Comparison of ENCODE assay signal across 17 cellular contexts in genomic region chr9:72539824-72540347, GRCh38. TPM values are rescaled to one million over a fixed set of nuclear protein-coding genes. Genes with fewer than 3 reads are reported as not detected.
DNase-seq lines count a peak whose midpoint lies in the region; FAIRE-seq and TF ChIP-seq lines count a peak whose summit lies in the region.
"Had no signal": no experiment of that assay in that cellular context is flagged by ENCODE, and none has a peak within 500 bp of the region (broad histone marks: within the 10 kb centered on the region; RNA-seq: fewer than 3 reads in every experiment).

No MANE protein-coding gene starts in this region.

- TF ChIP-seq POLR2A in H1 (IDR thresholded peaks at IDR 0.05; ENCODE audit: control extremely low read depth in 1 of 2, low read depth in 2 of 2, low read length in 2 of 2) = no peak

- no peaks in the 10 kb centered on the region for H3K36me3 ChIP-seq in GM23248 (ENCODE audit: low read depth)
- no peaks in the 10 kb centered on the region for H3K36me3 ChIP-seq in H1 (ENCODE audit: control insufficient read depth in 2 of 4, insufficient read depth in 4 of 4, low read length in 3 of 4)
- H3K36me3 ChIP-seq: heart left ventricle had no signal

- H3K9ac ChIP-seq in GM23248 = peak overlapping the region; percentile 62
- H3K9ac ChIP-seq in H1 (replicated peaks in 1 of 4; ENCODE audit: extremely low read depth in 1 of 4, low read depth in 3 of 4, low read length in 3 of 4) = no peak overlapping the region

- H3K23me2 ChIP-seq in H1 (ENCODE audit: low read depth, low read length) = no peaks in the 10 kb centered on the region

- H3K4me1 ChIP-seq in GM23248 (ENCODE audit: insufficient read depth) (peaks cover 29% of the 10 kb centered on the region), H1 (replicated peaks in 1 of 4; ENCODE audit: control insufficient read depth in 3 of 4, insufficient read depth in 4 of 4, low read length in 3 of 4) (peaks cover 0 to 4% (median 0%) of the 10 kb centered on the region in 4 experiments; a peak in 1 of 7 replicates)
- H3K4me1 ChIP-seq: heart left ventricle had no signal

- peaks cover 4% of the 10 kb centered on the region for H3K36me3 Mint-ChIP-seq in nephron progenitor cell (ENCODE audit: low read depth)
- H3K36me3 Mint-ChIP-seq: CD14-positive monocyte had no signal

- no peak overlapping the region for H2BK20ac ChIP-seq in H1 (ENCODE audit: low read length)

- H4K20me1 ChIP-seq in GM23248 (ENCODE audit: insufficient read depth) (no peaks in the 10 kb centered on the region), H1 (replicated peaks in 1 of 2; ENCODE audit: control insufficient read depth in 1 of 2, insufficient read depth in 2 of 2, low read length in 2 of 2) (no peaks in the 10 kb centered on the region)

- H2BK12ac ChIP-seq in H1 (ENCODE audit: low read depth, low read length) = no peak overlapping the region

- H3K9me3 Mint-ChIP-seq in nephron progenitor cell = peaks cover 19% of the 10 kb centered on the region

- H3K9me2 ChIP-seq in GM23248 (ENCODE audit: insufficient read depth) = no peaks in the 10 kb centered on the region

- H2BK5ac ChIP-seq in H1 (ENCODE audit: low read depth, low read length) = no peak overlapping the region

- WGBS in GM23248 (ENCODE audit: low coverage in 1 of 2, low lambda C conversion rate in 2 of 2, missing lambda C conversion rate in 2 of 2), 2 experiments = 95 to 98% methylated on average over 6 of the region's 6 CpGs
- WGBS in H1 (ENCODE audit: extremely low coverage in 1 of 2, insufficient coverage in 1 of 2, insufficient read length in 1 of 2, insufficient replicate concordance in 2 of 2, low coverage in 1 of 2, low lambda C conversion rate in 2 of 2, missing lambda C conversion rate in 1 of 2), 2 experiments = 90% methylated on average over 6 of the region's 6 CpGs; no CpG with 5 or more reads in 1 of the 2 experiments

- H3F3A ChIP-seq in GM23248 (ENCODE audit: insufficient read depth) = peaks cover 28% of the 10 kb centered on the region

- TF ChIP-seq EP300 in H1 (IDR thresholded peaks at IDR 0.05; ENCODE audit: borderline replicate concordance in 1 of 2, low read depth in 2 of 2, low read length in 2 of 2) = no peak

- no peak overlapping the region for H3K23ac ChIP-seq in H1 (ENCODE audit: insufficient read length)

- H3K56ac ChIP-seq in H1 (replicated peaks; ENCODE audit: insufficient read length, low read depth, low read length) = no peak overlapping the region

- H3K27ac ChIP-seq in GM23248 (peak overlapping the region; percentile 83), H1 (ENCODE audit: low read depth, low read length) (no peak overlapping the region)
- H3K27ac ChIP-seq: heart left ventricle had no signal

- TF ChIP-seq RAD21 in H1 (IDR thresholded peaks at IDR 0.05 in 1 of 2, conservative IDR thresholded peaks at IDR 0.05 in 1 of 2; ENCODE audit: low read depth in 2 of 2, low read length in 2 of 2) = no peak

- DNase-seq in GM23248 (peak; percentile 18), NCI-H226 (peak; percentile 14), H1 (ENCODE audit: low read depth in 1 of 2, low spot score in 2 of 2) (no peak), nephron progenitor cell (peak; percentile 17), pons (ENCODE audit: low spot score) (no peak), cardiac septum (ENCODE audit: low spot score) (no peak), amniotic stem cell (lab: John Stamatoyannopoulos, UW) (no peak)
- no peak for DNase-seq in activated naive CD4-positive, alpha-beta T cell treated with Interleukin-2 at 50 U/mL for 16 hours
- DNase-seq: central memory CD4-positive, alpha-beta T cell; heart left ventricle; NCI-H1436; NCI-H526 treated with DMSO at 0.1 percent for 48 hours; SHP77 treated with DMSO at 0.1 percent for 48 hours; stimulated activated naive CD4-positive, alpha-beta T cell treated with Interleukin-2 at 50 U/mL for 16 hours had no signal

- H4K5ac ChIP-seq in H1 (ENCODE audit: insufficient read length, low read depth, low read length) = peak overlapping the region; percentile 3

- H2AFZ ChIP-seq in GM23248 (peak overlapping the region; percentile 26; the same call in 1 of the 2 replicates), H1 (ENCODE audit: low read length) (peak overlapping the region; percentile 94)

- H3K27me3 ChIP-seq in GM23248 (replicated peaks; ENCODE audit: insufficient read depth) (no peaks in the 10 kb centered on the region), H1 (replicated peaks in 1 of 4; ENCODE audit: control insufficient read depth in 3 of 4, extremely low read depth in 1 of 4, insufficient read depth in 3 of 4, low read length in 3 of 4) (no peaks in the 10 kb centered on the region)
- H3K27me3 ChIP-seq: heart left ventricle had no signal

- no peaks in the 10 kb centered on the region for H3K9me3 ChIP-seq in GM23248 (ENCODE audit: low read depth)
- H3K9me3 ChIP-seq in H1 (ENCODE audit: insufficient read depth in 2 of 2, low read depth in 1 of 2, low read length in 1 of 2) = peaks cover 9 to 12% of the 10 kb centered on the region in 2 experiments; a peak in 3 of 4 replicates

- no peak for TF ChIP-seq CTCF in H1 (IDR thresholded peaks at IDR 0.05; ENCODE audit: control extremely low read depth in 1 of 3, insufficient read depth in 1 of 3, low read depth in 1 of 3, low read length in 3 of 3)
- TF ChIP-seq CTCF in nephron progenitor cell (IDR thresholded peaks at IDR 0.05) = no peak

- FAIRE-seq in H1 (lab: Jason Lieb, UNC) = no peak
- FAIRE-seq: endothelial cell of umbilical vein had no signal

- no peaks in the 10 kb centered on the region for H3K27me3 Mint-ChIP-seq in nephron progenitor cell (ENCODE audit: low read depth, poor library complexity)
- H3K27me3 Mint-ChIP-seq: IgD-negative memory B cell had no signal

- H3K79me1 ChIP-seq in H1 (ENCODE audit: low read depth, low read length) = no peaks in the 10 kb centered on the region

- peak overlapping the region; percentile 10; the same call in 1 of the 2 replicates for H3K18ac ChIP-seq in H1 (ENCODE audit: extremely low read depth, low read length)

- no peak overlapping the region for H3K4ac ChIP-seq in H1 (replicated peaks; ENCODE audit: insufficient read length, low read depth, low read length)

- H3K79me2 ChIP-seq in GM23248 (ENCODE audit: insufficient read depth) (no peaks in the 10 kb centered on the region), H1 (ENCODE audit: control insufficient read depth in 1 of 2, insufficient read depth in 2 of 2, low read length in 2 of 2) (no peaks in the 10 kb centered on the region)

- H3K27ac Mint-ChIP-seq in nephron progenitor cell = peak overlapping the region; percentile 93
- H3K27ac Mint-ChIP-seq: IgD-negative memory B cell had no signal

- in situ Hi-C loops in GM23248 (cut with MboI) = no loop called here

- H3K4me3 ChIP-seq in GM23248 (no peak overlapping the region), H1 (ENCODE audit: extremely low read depth in 1 of 4, insufficient read depth in 2 of 4, low read depth in 3 of 4, low read length in 4 of 4) (no peak overlapping the region)
- H3K4me3 ChIP-seq: heart left ventricle had no signal

- no peak overlapping the region for H2BK120ac ChIP-seq in H1 (replicated peaks; ENCODE audit: low read depth, low read length)

- no peak overlapping the region for H2BK15ac ChIP-seq in H1 (ENCODE audit: low read length)

- H2AK5ac ChIP-seq in H1 (ENCODE audit: low read depth, low read length) = no peak overlapping the region

- H3K4me2 ChIP-seq in GM23248 (ENCODE audit: unreplicated experiment) (peak overlapping the region; percentile 11), H1 (ENCODE audit: insufficient read depth in 1 of 2, low read depth in 2 of 2, low read length in 2 of 2) (no peak overlapping the region; a peak in 1 of 4 replicates)

- H3K4me3 Mint-ChIP-seq in nephron progenitor cell = no peak overlapping the region
- H3K4me3 Mint-ChIP-seq: CD14-positive monocyte, IgD-negative memory B cell had no signal

- peaks cover 26% of the 10 kb centered on the region for H3K4me1 Mint-ChIP-seq in nephron progenitor cell

- intact Hi-C loops in cardiac septum (cut with DNase I) = no loop called here

- H3K14ac ChIP-seq in H1 (ENCODE audit: insufficient read length) = no peak overlapping the region

- POLR2A ChIA-PET in H1 (lab: Charles Lee; ENCODE audit: partially characterized antibody) = no interaction called here

- CTCF ChIA-PET in H1 (lab: Charles Lee; ENCODE audit: partially characterized antibody) = no interaction called here

- no peak overlapping the region for H4K91ac ChIP-seq in H1 (replicated peaks; ENCODE audit: insufficient read length, low read length)

- no peak overlapping the region for H4K8ac ChIP-seq in H1 (ENCODE audit: extremely low read depth, insufficient read depth, low read length)

TF ChIP-seq in H1, 55 proteins besides CTCF, POLR2A, EP300 and RAD21:
- TF ChIP-seq YY1 (IDR thresholded peaks at IDR 0.05; ENCODE audit: low read depth, low read length) (no peak), SIX5 (IDR thresholded peaks at IDR 0.05; ENCODE audit: low read depth, low read length) (0 out of 2 replicates have a peak, but pooled peaks have one; percentile 8)
TF ChIP-seq in H1: peak in this region for 1.

RNA-seq across cellular contexts. Expression of gene TMC1, which starts 18.5 kb away (rescaled TPM):
- 2.4 TPM in 1 of 2 replicates, not detected in the other for total RNA-seq in GM23248 (2014; rRNA removed; shearing (Covaris generic))
- 0.32 and 0.45 TPM in 2 replicates for polyA plus RNA-seq in GM23248 (2016; fragmentation: Nextera tagmentation; extraction: Ambion mirVana)
- total RNA-seq in H1 (2021; fragmentation: NEBNext Ultra II Directional; extraction: Animal tissue kit (Norgen Biotek cat#: 25700)) = 0.82 and 0.95 TPM in 2 replicates
- polyA plus RNA-seq in H1 (2011; rRNA removed) = 0.55 and 0.98 TPM in 2 replicates
- polyA plus RNA-seq in H1 (2011; cell fraction: cytosol; rRNA removed) = 1.0 TPM
- 0.53 TPM for polyA plus RNA-seq in H1 (2011; cell fraction: nucleus; rRNA removed)
- polyA plus RNA-seq in H1 (2012, experiment 1 of 2) = 0.46 to 1.1 TPM (median 0.87 TPM) in 4 replicates
- polyA plus RNA-seq in H1 (2012, experiment 2 of 2) = 0.07 TPM
- polyA plus RNA-seq in H1 (2013, experiment 1 of 2) = 1.1 TPM
- polyA plus RNA-seq in H1 (2013, experiment 2 of 2) = 1.2 TPM
- polyA minus RNA-seq in H1 (2011; rRNA and poly(A)+ RNA removed) = 3.3 and 3.9 TPM in 2 replicates
- polyA minus RNA-seq in H1 (2011; cell fraction: cytosol; rRNA and poly(A)+ RNA removed) = 0.66 TPM
- 2.2 TPM for polyA minus RNA-seq in H1 (2011; cell fraction: nucleus; rRNA and poly(A)+ RNA removed)
- 0.27 TPM for total RNA-seq in cardiac septum
- polyA plus RNA-seq: endothelial cell of umbilical vein, heart left ventricle, IgD-negative memory B cell had no signal

Comparison
In these comparisons a context has a peak if more than half of its experiments do, and no peak if none do; other contexts are left out.
1. DNase-seq: peak in GM23248 (single experiment), NCI-H226 (single experiment) and nephron progenitor cell (single experiment); none in H1 (0 of 2), pons (single experiment), cardiac septum (single experiment), amniotic stem cell (single experiment) and activated naive CD4-positive, alpha-beta T cell treated with Interleukin-2 at 50 U/mL for 16 hours (single experiment).